ENCODE assay signal across 10 cellular contexts in genomic region chr1:155984341-155984740, GRCh38. TPM values are rescaled to one million over a fixed set of nuclear protein-coding genes. Genes with fewer than 3 reads are reported as not detected.
DNase-seq lines count a peak whose midpoint lies in the region; ATAC-seq and TF ChIP-seq lines count a peak whose summit lies in the region.
"Had no signal": no experiment of that assay in that cellular context is flagged by ENCODE, and none has a peak within 500 bp of the region (broad histone marks: within the 10 kb centered on the region; RNA-seq: fewer than 3 reads in every experiment).

No MANE protein-coding gene starts in this region.

- peaks cover 0 to 63% of the 10 kb centered on the region in 2 donors for H3K4me1 ChIP-seq in right atrium auricular region
- peaks cover 29% of the 10 kb centered on the region for H3K4me1 ChIP-seq in SJCRH30
- H3K4me1 ChIP-seq in uterus: peaks cover 5 to 19% of the 10 kb centered on the region in 2 donors

- H3K36me3 ChIP-seq in right atrium auricular region (no peaks in the 10 kb centered on the region), SJCRH30 (no peaks in the 10 kb centered on the region), uterus (no peaks in the 10 kb centered on the region)
- H3K36me3 ChIP-seq: BLaER1 had no signal

- TF ChIP-seq POLR2A in uterus (IDR thresholded peaks at IDR 0.05): no peak

- H3K4me3 ChIP-seq in right atrium auricular region (no peak overlapping the region), SJCRH30 (no peak overlapping the region), uterus (no peak overlapping the region)
- H3K4me3 ChIP-seq: BLaER1 had no signal

- H3K9me3 ChIP-seq in right atrium auricular region: no peaks in the 10 kb centered on the region
- no peaks in the 10 kb centered on the region for H3K9me3 ChIP-seq in SJCRH30 (replicated peaks)
- no peaks in the 10 kb centered on the region for H3K9me3 ChIP-seq in uterus
- H3K9me3 ChIP-seq: BLaER1 had no signal

- intact Hi-C loops in left cardiac atrium (cut with DNase I): no loop called here
- intact Hi-C loops in uterus (cut with DNase I; ENCODE audit: low total_unique reads): no loop called here

- DNase-seq in right atrium auricular region (ENCODE audit: low spot score): no peak
- DNase-seq in left cardiac atrium: no peak
- no peak for DNase-seq in SJCRH30
- DNase-seq in left kidney (ENCODE audit: low read depth, low spot score): peak; percentile 95
- DNase-seq in uterus: no peak
- no peak for DNase-seq in GM19240 (ENCODE audit: insufficient read length, low spot score)
- DNase-seq in EL: no peak
- DNase-seq: activated T-cell treated with anti-CD3 and anti-CD28 coated beads, Interleukin-2, amount 50 U/mL, for 72 hours had no signal

- no peak for TF ChIP-seq CTCF in right atrium auricular region (IDR thresholded peaks at IDR 0.05)
- TF ChIP-seq CTCF in uterus (IDR thresholded peaks at IDR 0.05): no peak

- no peak for ATAC-seq in left cardiac atrium
- no peak for ATAC-seq in HG02610 (IDR thresholded peaks at IDR 0.05; ENCODE audit: unreplicated experiment)

- H3K27me3 ChIP-seq in right atrium auricular region: no peaks in the 10 kb centered on the region
- no peaks in the 10 kb centered on the region for H3K27me3 ChIP-seq in SJCRH30
- H3K27me3 ChIP-seq in uterus: no peaks in the 10 kb centered on the region
- H3K27me3 ChIP-seq: BLaER1 had no signal

- peak overlapping the region; percentile 96 to 98 for H3K27ac ChIP-seq in right atrium auricular region
- peak overlapping the region; percentile 80 for H3K27ac ChIP-seq in SJCRH30
- H3K27ac ChIP-seq in uterus: peak overlapping the region; percentile 95 to 99
- H3K27ac ChIP-seq: BLaER1 had no signal

RNA-seq across cellular contexts. Expression of gene ARHGEF2, which starts 6.0 kb away (rescaled TPM):
- 10 to 100 TPM; 50.8 to 69.8 TPM for total RNA-seq in right atrium auricular region
- total RNA-seq in left cardiac atrium: 10 to 100 TPM; 63.4 to 70.8 TPM
- 152 and 167 TPM in 2 replicates for total RNA-seq in SJCRH30 (2014; rRNA removed; shearing (Covaris generic))
- 100 to 1,000 TPM in 1 of 4 donors, 10 to 100 TPM in 3; 59.4 to 178 (median 72.8) TPM for total RNA-seq in uterus

RNA-seq across cellular contexts. Expression of gene SSR2, which starts 36.4 kb away (rescaled TPM):
- total RNA-seq in right atrium auricular region: 100 to 1,000 TPM in 1 of 2 donors, 10 to 100 TPM in 1; 87.6 to 206 TPM
- total RNA-seq in left cardiac atrium: 100 to 1,000 TPM; 101 to 127 TPM
- 170 and 183 TPM in 2 replicates for total RNA-seq in SJCRH30 (2014; rRNA removed; shearing (Covaris generic))
- 100 to 1,000 TPM in 3 of 4 donors, 10 to 100 TPM in 1; 97.6 to 474 (median 227) TPM for total RNA-seq in uterus

RNA-seq across cellular contexts. Expression of gene RXFP4, which starts 42.9 kb away (rescaled TPM):
- total RNA-seq in right atrium auricular region (not detected), left cardiac atrium (not detected), uterus (not detected)
- 0.08 TPM in 1 of 2 replicates, not detected in the other for total RNA-seq in SJCRH30 (2014; rRNA removed; shearing (Covaris generic))
- total RNA-seq: activated T-cell treated with anti-CD3 and anti-CD28 coated beads, Interleukin-2, amount 50 U/mL, for 72 hours had no signal

RNA-seq across cellular contexts. Expression of gene KHDC4, which starts 50.1 kb away (rescaled TPM):
- total RNA-seq in right atrium auricular region (10 to 100 TPM; 13.4 to 25.9 TPM), left cardiac atrium (10 to 100 TPM; 21.0 to 27.8 TPM), uterus (100 to 1,000 TPM in 1 of 4 donors, 10 to 100 TPM in 3; 28.8 to 139 (median 64.2) TPM)
- total RNA-seq in SJCRH30 (2014; rRNA removed; shearing (Covaris generic)): 36.4 and 52.1 TPM in 2 replicates
